Comparison of ENCODE assay signal across 8 cellular contexts in genomic region chr2:203706403-203706802, GRCh38. TPM values are rescaled to one million over a fixed set of nuclear protein-coding genes. Genes with fewer than 3 reads are reported as not detected.
DNase-seq lines count a peak whose midpoint lies in the region; ATAC-seq and TF ChIP-seq lines count a peak whose summit lies in the region.

CD28 (plus strand) TSS chr2:203706639; CDS start chr2:203706697, 58 bp downstream.

- TF ChIP-seq CTCF in GM13977 (IDR thresholded peaks at IDR 0.05; ENCODE audit: extremely low read depth, insufficient read depth, missing control alignments): no peak

- ATAC-seq in HG02798 (IDR thresholded peaks at IDR 0.05; ENCODE audit: poor library complexity, unreplicated experiment) (peak; percentile 100), SK-N-SH treated with all-trans-retinoic acid at 6 μM for 48 hours (no peak)

- DNase-seq in GM13977 (ENCODE audit: low spot score) (peak; percentile 68), SJCRH30 (no peak), G401 (ENCODE audit: low spot score) (no peak)
- peak; percentile 77 for DNase-seq in activated naive CD8-positive, alpha-beta T cell treated with anti-CD3 and anti-CD28 coated beads, Interleukin-2, amount 50 U/mL, for 16 hours (ENCODE audit: low read depth, low spot score)
- peak; percentile 55 to 66 (median 63) for DNase-seq in stimulated activated CD4-positive, alpha-beta T cell treated with anti-CD3 and anti-CD28 coated beads, TNF-alpha, amount 100 ng/mL, for 1 hour (ENCODE audit: low read depth in 3 of 3, low spot score in 1 of 3)

- H3K27me3 ChIP-seq in SJCRH30: no peaks in the 10 kb centered on the region

- H3K27ac ChIP-seq in SJCRH30: no peak within 1 kb of the TSS

- intact Hi-C loops in T-helper 1 cell treated with Interleukin-12 subunit alpha and Interleukin-12 subunit beta and Interleukin-4 antibody, amounts not matched to agents 30 ng/mL and 1 ng/mL, for 36 hours (cut with micrococcal nuclease): loop anchor here (1.0 to 5.0 kb wide), 13 partner anchors 24 to 1439 kb away; partner anchors contain the start of genes BMPR2, CARF, CYP20A1 and NBEAL1

- H3K4me3 ChIP-seq in SJCRH30: no peak within 1 kb of the TSS

- H3K9me3 ChIP-seq in SJCRH30 (replicated peaks): peaks cover 5% of the 10 kb centered on the region; the same call in 1 of the 2 replicates

- H3K36me3 ChIP-seq in SJCRH30: no peaks in the 10 kb centered on the region

- no peaks in the 10 kb centered on the region; the same call in 1 of the 2 replicates for H3K4me1 ChIP-seq in SJCRH30

- in situ Hi-C loops in GM13977 (cut with MboI; ENCODE audit: low pct_unique_long_range_greater_than_20kb, low sequenced_read_pairs, unreplicated experiment) (no loop called here), G401 (cut with HindIII; ENCODE audit: low sequenced_read_pairs) (no loop called here)

TF ChIP-seq in SK-N-SH treated with all-trans-retinoic acid at 6 μM for 48 hours, 23 proteins besides CTCF, POLR2A, EP300 and RAD21:
- TF ChIP-seq SNAI2 (CRISPR knock-in tag; IDR thresholded peaks at IDR 0.05) (no peak), BACH2 (CRISPR knock-in tag; IDR thresholded peaks at IDR 0.05; ENCODE audit: borderline replicate concordance) (no peak), GLIS3 (CRISPR knock-in tag; IDR thresholded peaks at IDR 0.05) (no peak), PPARA (CRISPR knock-in tag; IDR thresholded peaks at IDR 0.05; ENCODE audit: borderline replicate concordance) (no peak)

RNA-seq across cellular contexts. Expression of gene CD28, which starts in this region (rescaled TPM):
- 124 and 128 TPM in 2 replicates for total RNA-seq in T-helper 1 cell treated with Interleukin-12 subunit alpha and Interleukin-12 subunit beta and Interleukin-4 antibody, amounts not matched to agents 30 ng/mL and 1 ng/mL, for 36 hours
- total RNA-seq in SJCRH30 (2014; rRNA removed; shearing (Covaris generic)): 0.18 and 0.24 TPM in 2 replicates
- total RNA-seq in G401 (2014; rRNA removed; shearing (Covaris generic)): not detected in 2 replicates

Comparison
In these comparisons a context has a peak if more than half of its experiments do, and no peak if none do; other contexts are left out.
1. RNA of gene CD28 (total RNA-seq): 124 to 128 TPM in T-helper 1 cell treated with Interleukin-12 subunit alpha and Interleukin-12 subunit beta and Interleukin-4 antibody, amounts not matched to agents 30 ng/mL and 1 ng/mL, for 36 hours; 0.18 to 0.24 TPM in SJCRH30 and not detected in G401; every median in the first group is over 100 times any median in the second.
2. DNase-seq: peak in GM13977 (single experiment), activated naive CD8-positive, alpha-beta T cell treated with anti-CD3 and anti-CD28 coated beads, Interleukin-2, amount 50 U/mL, for 16 hours (single experiment) and stimulated activated CD4-positive, alpha-beta T cell treated with anti-CD3 and anti-CD28 coated beads, TNF-alpha, amount 100 ng/mL, for 1 hour (3 of 3); none in SJCRH30 (0 of 2) and G401 (single experiment).